ENCODE assay signal across 1 cellular context in genomic region chr2:143891879-143892308, GRCh38.
TF ChIP-seq lines count a peak whose summit lies in the region.

No MANE protein-coding gene starts in this region.

TF ChIP-seq in WTC11, 78 proteins besides CTCF, POLR2A, EP300 and RAD21 (continued from another document):
- TF ChIP-seq, protein P1, sequence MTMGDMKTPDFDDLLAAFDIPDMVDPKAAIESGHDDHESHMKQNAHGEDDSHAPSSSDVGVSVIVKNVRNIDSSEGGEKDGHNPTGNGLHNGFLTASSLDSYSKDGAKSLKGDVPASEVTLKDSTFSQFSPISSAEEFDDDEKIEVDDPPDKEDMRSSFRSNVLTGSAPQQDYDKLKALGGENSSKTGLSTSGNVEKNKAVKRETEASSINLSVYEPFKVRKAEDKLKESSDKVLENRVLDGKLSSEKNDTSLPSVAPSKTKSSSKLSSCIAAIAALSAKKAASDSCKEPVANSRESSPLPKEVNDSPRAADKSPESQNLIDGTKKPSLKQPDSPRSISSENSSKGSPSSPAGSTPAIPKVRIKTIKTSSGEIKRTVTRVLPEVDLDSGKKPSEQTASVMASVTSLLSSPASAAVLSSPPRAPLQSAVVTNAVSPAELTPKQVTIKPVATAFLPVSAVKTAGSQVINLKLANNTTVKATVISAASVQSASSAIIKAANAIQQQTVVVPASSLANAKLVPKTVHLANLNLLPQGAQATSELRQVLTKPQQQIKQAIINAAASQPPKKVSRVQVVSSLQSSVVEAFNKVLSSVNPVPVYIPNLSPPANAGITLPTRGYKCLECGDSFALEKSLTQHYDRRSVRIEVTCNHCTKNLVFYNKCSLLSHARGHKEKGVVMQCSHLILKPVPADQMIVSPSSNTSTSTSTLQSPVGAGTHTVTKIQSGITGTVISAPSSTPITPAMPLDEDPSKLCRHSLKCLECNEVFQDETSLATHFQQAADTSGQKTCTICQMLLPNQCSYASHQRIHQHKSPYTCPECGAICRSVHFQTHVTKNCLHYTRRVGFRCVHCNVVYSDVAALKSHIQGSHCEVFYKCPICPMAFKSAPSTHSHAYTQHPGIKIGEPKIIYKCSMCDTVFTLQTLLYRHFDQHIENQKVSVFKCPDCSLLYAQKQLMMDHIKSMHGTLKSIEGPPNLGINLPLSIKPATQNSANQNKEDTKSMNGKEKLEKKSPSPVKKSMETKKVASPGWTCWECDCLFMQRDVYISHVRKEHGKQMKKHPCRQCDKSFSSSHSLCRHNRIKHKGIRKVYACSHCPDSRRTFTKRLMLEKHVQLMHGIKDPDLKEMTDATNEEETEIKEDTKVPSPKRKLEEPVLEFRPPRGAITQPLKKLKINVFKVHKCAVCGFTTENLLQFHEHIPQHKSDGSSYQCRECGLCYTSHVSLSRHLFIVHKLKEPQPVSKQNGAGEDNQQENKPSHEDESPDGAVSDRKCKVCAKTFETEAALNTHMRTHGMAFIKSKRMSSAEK (CRISPR knock-in tag; IDR thresholded peaks at IDR 0.05; ENCODE audit: borderline replicate concordance): no peak
- TF ChIP-seq TEAD1 (CRISPR knock-in tag; IDR thresholded peaks at IDR 0.05): peak; percentile 64; the same call in 1 of the 2 replicates
- no peak for TF ChIP-seq KAT7 (CRISPR knock-in tag; IDR thresholded peaks at IDR 0.05; ENCODE audit: borderline replicate concordance)
- TF ChIP-seq AFF4 (CRISPR knock-in tag; IDR thresholded peaks at IDR 0.05; ENCODE audit: borderline replicate concordance): no peak
- TF ChIP-seq FOXP4 (CRISPR knock-in tag; IDR thresholded peaks at IDR 0.05): peak; percentile 96; the same call in 1 of the 2 replicates
- TF ChIP-seq CREM (CRISPR knock-in tag; IDR thresholded peaks at IDR 0.05): 0 out of 2 replicates have a peak, but pooled peaks have one; percentile 36
- no peak for TF ChIP-seq TP53 (CRISPR knock-in tag; IDR thresholded peaks at IDR 0.05)
- TF ChIP-seq ZNF423 (CRISPR knock-in tag; IDR thresholded peaks at IDR 0.05): peak; percentile 37; the same call in 1 of the 2 replicates
- TF ChIP-seq SOX15 (CRISPR knock-in tag; IDR thresholded peaks at IDR 0.05): no peak
- TF ChIP-seq SMAD3 (CRISPR knock-in tag; IDR thresholded peaks at IDR 0.05; ENCODE audit: borderline replicate concordance): 0 out of 2 replicates have a peak, but pooled peaks have one; percentile 43
- TF ChIP-seq, protein P2, sequence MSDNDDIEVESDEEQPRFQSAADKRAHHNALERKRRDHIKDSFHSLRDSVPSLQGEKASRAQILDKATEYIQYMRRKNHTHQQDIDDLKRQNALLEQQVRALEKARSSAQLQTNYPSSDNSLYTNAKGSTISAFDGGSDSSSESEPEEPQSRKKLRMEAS (CRISPR knock-in tag; IDR thresholded peaks at IDR 0.05): no peak; the same call in none of the 2 replicates
- 0 out of 2 replicates have a peak, but pooled peaks have one; percentile 71 for TF ChIP-seq ZNF138 (CRISPR knock-in tag; conservative IDR thresholded peaks at IDR 0.05)
- no peak for TF ChIP-seq NFYB (CRISPR knock-in tag; conservative IDR thresholded peaks at IDR 0.05; ENCODE audit: low read depth)
- TF ChIP-seq, protein P3, sequence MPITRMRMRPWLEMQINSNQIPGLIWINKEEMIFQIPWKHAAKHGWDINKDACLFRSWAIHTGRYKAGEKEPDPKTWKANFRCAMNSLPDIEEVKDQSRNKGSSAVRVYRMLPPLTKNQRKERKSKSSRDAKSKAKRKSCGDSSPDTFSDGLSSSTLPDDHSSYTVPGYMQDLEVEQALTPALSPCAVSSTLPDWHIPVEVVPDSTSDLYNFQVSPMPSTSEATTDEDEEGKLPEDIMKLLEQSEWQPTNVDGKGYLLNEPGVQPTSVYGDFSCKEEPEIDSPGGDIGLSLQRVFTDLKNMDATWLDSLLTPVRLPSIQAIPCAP (CRISPR knock-in tag; IDR thresholded peaks at IDR 0.05): no peak
- TF ChIP-seq ATF1 (CRISPR knock-in tag; IDR thresholded peaks at IDR 0.05): no peak
- no peak for TF ChIP-seq EMX1 (CRISPR knock-in tag; IDR thresholded peaks at IDR 0.05)
- no peak for TF ChIP-seq SMAD4 (CRISPR knock-in tag; IDR thresholded peaks at IDR 0.05)
- TF ChIP-seq, protein P4, sequence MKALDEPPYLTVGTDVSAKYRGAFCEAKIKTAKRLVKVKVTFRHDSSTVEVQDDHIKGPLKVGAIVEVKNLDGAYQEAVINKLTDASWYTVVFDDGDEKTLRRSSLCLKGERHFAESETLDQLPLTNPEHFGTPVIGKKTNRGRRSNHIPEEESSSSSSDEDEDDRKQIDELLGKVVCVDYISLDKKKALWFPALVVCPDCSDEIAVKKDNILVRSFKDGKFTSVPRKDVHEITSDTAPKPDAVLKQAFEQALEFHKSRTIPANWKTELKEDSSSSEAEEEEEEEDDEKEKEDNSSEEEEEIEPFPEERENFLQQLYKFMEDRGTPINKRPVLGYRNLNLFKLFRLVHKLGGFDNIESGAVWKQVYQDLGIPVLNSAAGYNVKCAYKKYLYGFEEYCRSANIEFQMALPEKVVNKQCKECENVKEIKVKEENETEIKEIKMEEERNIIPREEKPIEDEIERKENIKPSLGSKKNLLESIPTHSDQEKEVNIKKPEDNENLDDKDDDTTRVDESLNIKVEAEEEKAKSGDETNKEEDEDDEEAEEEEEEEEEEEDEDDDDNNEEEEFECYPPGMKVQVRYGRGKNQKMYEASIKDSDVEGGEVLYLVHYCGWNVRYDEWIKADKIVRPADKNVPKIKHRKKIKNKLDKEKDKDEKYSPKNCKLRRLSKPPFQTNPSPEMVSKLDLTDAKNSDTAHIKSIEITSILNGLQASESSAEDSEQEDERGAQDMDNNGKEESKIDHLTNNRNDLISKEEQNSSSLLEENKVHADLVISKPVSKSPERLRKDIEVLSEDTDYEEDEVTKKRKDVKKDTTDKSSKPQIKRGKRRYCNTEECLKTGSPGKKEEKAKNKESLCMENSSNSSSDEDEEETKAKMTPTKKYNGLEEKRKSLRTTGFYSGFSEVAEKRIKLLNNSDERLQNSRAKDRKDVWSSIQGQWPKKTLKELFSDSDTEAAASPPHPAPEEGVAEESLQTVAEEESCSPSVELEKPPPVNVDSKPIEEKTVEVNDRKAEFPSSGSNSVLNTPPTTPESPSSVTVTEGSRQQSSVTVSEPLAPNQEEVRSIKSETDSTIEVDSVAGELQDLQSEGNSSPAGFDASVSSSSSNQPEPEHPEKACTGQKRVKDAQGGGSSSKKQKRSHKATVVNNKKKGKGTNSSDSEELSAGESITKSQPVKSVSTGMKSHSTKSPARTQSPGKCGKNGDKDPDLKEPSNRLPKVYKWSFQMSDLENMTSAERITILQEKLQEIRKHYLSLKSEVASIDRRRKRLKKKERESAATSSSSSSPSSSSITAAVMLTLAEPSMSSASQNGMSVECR (CRISPR knock-in tag; IDR thresholded peaks at IDR 0.05; ENCODE audit: borderline replicate concordance): no peak
- TF ChIP-seq, protein P5, sequence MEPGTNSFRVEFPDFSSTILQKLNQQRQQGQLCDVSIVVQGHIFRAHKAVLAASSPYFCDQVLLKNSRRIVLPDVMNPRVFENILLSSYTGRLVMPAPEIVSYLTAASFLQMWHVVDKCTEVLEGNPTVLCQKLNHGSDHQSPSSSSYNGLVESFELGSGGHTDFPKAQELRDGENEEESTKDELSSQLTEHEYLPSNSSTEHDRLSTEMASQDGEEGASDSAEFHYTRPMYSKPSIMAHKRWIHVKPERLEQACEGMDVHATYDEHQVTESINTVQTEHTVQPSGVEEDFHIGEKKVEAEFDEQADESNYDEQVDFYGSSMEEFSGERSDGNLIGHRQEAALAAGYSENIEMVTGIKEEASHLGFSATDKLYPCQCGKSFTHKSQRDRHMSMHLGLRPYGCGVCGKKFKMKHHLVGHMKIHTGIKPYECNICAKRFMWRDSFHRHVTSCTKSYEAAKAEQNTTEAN (CRISPR knock-in tag; IDR thresholded peaks at IDR 0.05): peak; percentile 92
TF ChIP-seq in WTC11: peak in this region for 11.
